17 cellular contexts compared by ENCODE assay signal in the genomic region with DNA sequence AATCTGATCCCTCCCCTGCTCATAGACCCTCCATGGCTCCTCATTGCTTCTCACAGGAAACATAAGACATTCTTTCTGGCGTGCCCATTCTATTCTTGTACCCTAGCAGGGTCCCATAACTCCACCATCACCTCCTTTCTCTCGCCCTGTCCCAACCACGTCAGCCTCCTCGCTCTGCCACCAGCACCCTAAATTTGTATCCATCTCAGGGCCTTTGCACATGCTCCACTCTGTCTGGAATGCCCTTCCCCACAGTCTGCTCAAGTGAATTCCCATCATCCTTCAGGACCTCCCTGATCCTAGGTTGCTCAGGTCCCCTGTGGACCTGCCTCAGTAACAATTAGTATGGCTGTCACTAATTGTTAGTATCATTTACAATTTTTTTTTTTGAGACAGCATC. TPM values are rescaled to one million over a fixed set of nuclear protein-coding genes. Genes with fewer than 3 reads are reported as not detected.
DNase-seq lines count a peak whose midpoint lies in the region; ATAC-seq, FAIRE-seq and TF ChIP-seq lines count a peak whose summit lies in the region.
"Had no signal": no experiment of that assay in that cellular context is flagged by ENCODE, and none has a peak within 500 bp of the region (broad histone marks: within the 10 kb centered on the region; RNA-seq: fewer than 3 reads in every experiment).

No MANE protein-coding gene starts in this region.

- TF ChIP-seq CTCF in HEK293 (tag by site-specific recombination; IDR thresholded peaks at IDR 0.05) (no peak), bronchial epithelial cell (IDR thresholded peaks at IDR 0.05; ENCODE audit: insufficient read depth, low read length, severe bottlenecking) (no peak), WERI-Rb-1 (IDR thresholded peaks at IDR 0.05; ENCODE audit: low read depth, low read length) (no peak), glutamatergic neuron (IDR thresholded peaks at IDR 0.05; ENCODE audit: partially characterized antibody, unreplicated experiment) (no peak)
- TF ChIP-seq CTCF in CD8-positive, alpha-beta T cell (IDR thresholded peaks at IDR 0.05), result no peak

- ATAC-seq in activated CD4-positive, alpha-beta T cell treated with anti-CD3 and anti-CD28 coated beads for 36 hours, result no peak
- no peak for ATAC-seq in naive thymus-derived CD8-positive, alpha-beta T cell
- ATAC-seq in CD8-positive, alpha-beta T cell, result no peak

- H3K4me1 ChIP-seq in HEK293 (ENCODE audit: control insufficient read depth, insufficient read depth, low read length), result no peaks in the 10 kb centered on the region
- H3K4me1 ChIP-seq in CD8-positive, alpha-beta T cell (ENCODE audit: insufficient read depth, low read length), result peaks cover 33% of the 10 kb centered on the region

- FAIRE-seq in bronchial epithelial cell (lab: Jason Lieb, UNC), result peak; percentile 64

- H3K36me3 ChIP-seq in HEK293 (ENCODE audit: control insufficient read depth in 2 of 2, insufficient read depth in 1 of 2, low read length in 2 of 2) (no peaks in the 10 kb centered on the region), bronchial epithelial cell (ENCODE audit: control insufficient read depth, insufficient read depth, low read length) (no peaks in the 10 kb centered on the region), WERI-Rb-1 (no peaks in the 10 kb centered on the region)
- no peaks in the 10 kb centered on the region for H3K36me3 ChIP-seq in CD8-positive, alpha-beta T cell (ENCODE audit: insufficient read depth, low read length)
- H3K36me3 ChIP-seq: BLaER1 had no signal

- intact Hi-C loops in activated CD4-positive, alpha-beta T cell treated with anti-CD3 and anti-CD28 coated beads, Interleukin-2, amount 10 ng/mL, durations not matched to agents 24 days and 14 days (cut with micrococcal nuclease), result no loop called here
- intact Hi-C loops in activated CD4-positive, alpha-beta T cell treated with anti-CD3 and anti-CD28 coated beads for 36 hours (cut with DNase I, micrococcal nuclease), result loop anchor here in 1 of 2 experiments (5.0 kb wide), 1 partner anchor 37 kb away; no protein-coding TSS in a partner anchor
- intact Hi-C loops in CD8-positive, alpha-beta T cell (cut with DNase I, micrococcal nuclease), result no loop called here

- H3K27me3 ChIP-seq in bronchial epithelial cell (ENCODE audit: control insufficient read depth, insufficient read depth, low read length) (no peaks in the 10 kb centered on the region), WERI-Rb-1 (ENCODE audit: insufficient read depth, low read depth, severe bottlenecking) (no peaks in the 10 kb centered on the region)
- no peaks in the 10 kb centered on the region for H3K27me3 ChIP-seq in CD8-positive, alpha-beta T cell (ENCODE audit: insufficient read depth, low read length)

- H3K4me3 ChIP-seq in HEK293 (ENCODE audit: low read depth, low read length) (no peak overlapping the region), bronchial epithelial cell (ENCODE audit: low read depth, low read length) (no peak overlapping the region), WERI-Rb-1 (ENCODE audit: low read depth, low read length) (no peak overlapping the region)
- H3K4me3 ChIP-seq in CD8-positive, alpha-beta T cell (ENCODE audit: low read depth, low read length), result no peak overlapping the region
- H3K4me3 ChIP-seq: BLaER1, GM23248 had no signal

- H3K4me1 Mint-ChIP-seq in activated CD4-positive, alpha-beta T cell treated with anti-CD3 and anti-CD28 coated beads, Interleukin-2, amount 10 ng/mL, durations not matched to agents 24 days and 14 days, result peaks cover 15% of the 10 kb centered on the region
- H3K4me1 Mint-ChIP-seq in activated CD4-positive, alpha-beta T cell treated with anti-CD3 and anti-CD28 coated beads for 36 hours, result peaks cover 35% of the 10 kb centered on the region
- peaks cover 23 to 57% (median 46%) of the 10 kb centered on the region in 4 donors for H3K4me1 Mint-ChIP-seq in naive thymus-derived CD8-positive, alpha-beta T cell
- H3K4me1 Mint-ChIP-seq in glutamatergic neuron (ENCODE audit: low read depth, unreplicated experiment), result no peaks in the 10 kb centered on the region
- H3K4me1 Mint-ChIP-seq in CD8-positive, alpha-beta T cell (ENCODE audit: low read depth), result peaks cover 30% of the 10 kb centered on the region
- H3K4me1 Mint-ChIP-seq: H9 had no signal

- peaks cover 8% of the 10 kb centered on the region for H3K27me3 Mint-ChIP-seq in activated CD4-positive, alpha-beta T cell treated with anti-CD3 and anti-CD28 coated beads, Interleukin-2, amount 10 ng/mL, durations not matched to agents 24 days and 14 days
- H3K27me3 Mint-ChIP-seq in activated CD4-positive, alpha-beta T cell treated with anti-CD3 and anti-CD28 coated beads for 36 hours, result no peaks in the 10 kb centered on the region
- H3K27me3 Mint-ChIP-seq in naive thymus-derived CD8-positive, alpha-beta T cell, result no peaks in the 10 kb centered on the region
- H3K27me3 Mint-ChIP-seq in glutamatergic neuron (ENCODE audit: unreplicated experiment), result peaks cover 4% of the 10 kb centered on the region
- H3K27me3 Mint-ChIP-seq in CD8-positive, alpha-beta T cell (ENCODE audit: low read depth), result no peaks in the 10 kb centered on the region

- no peaks in the 10 kb centered on the region for H3K9me3 Mint-ChIP-seq in activated CD4-positive, alpha-beta T cell treated with anti-CD3 and anti-CD28 coated beads, Interleukin-2, amount 10 ng/mL, durations not matched to agents 24 days and 14 days
- no peaks in the 10 kb centered on the region for H3K9me3 Mint-ChIP-seq in activated CD4-positive, alpha-beta T cell treated with anti-CD3 and anti-CD28 coated beads for 36 hours (ENCODE audit: low read depth)
- H3K9me3 Mint-ChIP-seq in naive thymus-derived CD8-positive, alpha-beta T cell, result no peaks in the 10 kb centered on the region
- H3K9me3 Mint-ChIP-seq in glutamatergic neuron (ENCODE audit: unreplicated experiment), result peaks cover 2% of the 10 kb centered on the region
- no peaks in the 10 kb centered on the region for H3K9me3 Mint-ChIP-seq in CD8-positive, alpha-beta T cell
- H3K9me3 Mint-ChIP-seq: H9 had no signal

- peak overlapping the region; percentile 1 for H3K27ac Mint-ChIP-seq in activated CD4-positive, alpha-beta T cell treated with anti-CD3 and anti-CD28 coated beads, Interleukin-2, amount 10 ng/mL, durations not matched to agents 24 days and 14 days
- H3K27ac Mint-ChIP-seq in activated CD4-positive, alpha-beta T cell treated with anti-CD3 and anti-CD28 coated beads for 36 hours, result no peak overlapping the region
- peak overlapping the region in 7 of 10 donors; percentile 17 to 79 (median 62) for H3K27ac Mint-ChIP-seq in naive thymus-derived CD8-positive, alpha-beta T cell
- H3K27ac Mint-ChIP-seq in glutamatergic neuron (ENCODE audit: unreplicated experiment), result no peak overlapping the region
- H3K27ac Mint-ChIP-seq in CD8-positive, alpha-beta T cell, result no peak overlapping the region
- H3K27ac Mint-ChIP-seq: H9 had no signal

- DNase-seq in activated CD4-positive, alpha-beta T cell treated with anti-CD3 and anti-CD28 coated beads, Interleukin-2, amount 10 ng/mL, durations not matched to agents 24 days and 14 days, result no peak
- no peak for DNase-seq in activated CD4-positive, alpha-beta T cell treated with anti-CD3 and anti-CD28 coated beads for 36 hours
- DNase-seq in bronchial epithelial cell (ENCODE audit: low read depth) (no peak), WERI-Rb-1 (no peak), glutamatergic neuron (no peak)
- DNase-seq in naive thymus-derived CD8-positive, alpha-beta T cell, result no peak
- DNase-seq in CD8-positive, alpha-beta T cell, result no peak
- DNase-seq: AML-193, COR-L47, DND-41, GDM1, GM23248, H9 had no signal

- H3K9me3 ChIP-seq in HEK293 (ENCODE audit: control insufficient read depth, insufficient read depth, low read depth, low read length), result no peaks in the 10 kb centered on the region
- H3K9me3 ChIP-seq in WERI-Rb-1 (ENCODE audit: severe bottlenecking), result no peaks in the 10 kb centered on the region
- no peaks in the 10 kb centered on the region for H3K9me3 ChIP-seq in CD8-positive, alpha-beta T cell (ENCODE audit: low read length)
- H3K9me3 ChIP-seq: BLaER1 had no signal

- POLR2A ChIA-PET in activated CD4-positive, alpha-beta T cell treated with anti-CD3 and anti-CD28 coated beads for 36 hours (lab: Charles Lee), result interaction anchor here (0.6 to 0.7 kb wide), 2 partner anchors 8 to 13 kb away, joined by 3 to 5 read pairs; no protein-coding TSS in a partner anchor
- POLR2A ChIA-PET in HEK293 (lab: Yijun Ruan, JAX), result no interaction called here
- POLR2A ChIA-PET in naive thymus-derived CD8-positive, alpha-beta T cell (lab: Charles Lee), result interaction anchor here (0.6 to 3.9 kb wide), 4 partner anchors 40 to 276 kb away, joined by 3 to 21 read pairs (median 4); partner anchors contain the start of gene RPL18A
- POLR2A ChIA-PET in CD8-positive, alpha-beta T cell (lab: Charles Lee), result interaction anchor here (2.1 kb wide), 1 partner anchor 11 kb away, joined by 7 read pairs; the partner anchor contains the start of gene B3GNT3

- H3K4me3 Mint-ChIP-seq in activated CD4-positive, alpha-beta T cell treated with anti-CD3 and anti-CD28 coated beads, Interleukin-2, amount 10 ng/mL, durations not matched to agents 24 days and 14 days, result no peak overlapping the region
- no peak overlapping the region for H3K4me3 Mint-ChIP-seq in activated CD4-positive, alpha-beta T cell treated with anti-CD3 and anti-CD28 coated beads for 36 hours
- H3K4me3 Mint-ChIP-seq in naive thymus-derived CD8-positive, alpha-beta T cell, result peak overlapping the region in 5 of 10 donors; percentile 1 to 72 (median 22)
- H3K4me3 Mint-ChIP-seq in glutamatergic neuron (ENCODE audit: unreplicated experiment), result no peak overlapping the region
- H3K4me3 Mint-ChIP-seq in CD8-positive, alpha-beta T cell, result no peak overlapping the region
- H3K4me3 Mint-ChIP-seq: H9 had no signal

- CTCF ChIA-PET in activated CD4-positive, alpha-beta T cell treated with anti-CD3 and anti-CD28 coated beads for 36 hours (lab: Charles Lee), result interaction anchor here (0.6 to 1.5 kb wide), 3 partner anchors 9 to 113 kb away, joined by 3 to 5 read pairs (median 3); partner anchors contain the start of gene B3GNT3
- CTCF ChIA-PET in HEK293 (lab: Yijun Ruan, JAX), result interaction anchor here (0.6 to 1.0 kb wide), 3 partner anchors 15 to 41 kb away, joined by 3 to 4 read pairs (median 3); no protein-coding TSS in a partner anchor
- CTCF ChIA-PET in CD8-positive, alpha-beta T cell (lab: Charles Lee), result no interaction called here

- no peaks in the 10 kb centered on the region for H3K36me3 Mint-ChIP-seq in activated CD4-positive, alpha-beta T cell treated with anti-CD3 and anti-CD28 coated beads, Interleukin-2, amount 10 ng/mL, durations not matched to agents 24 days and 14 days (ENCODE audit: low read depth)
- no peaks in the 10 kb centered on the region for H3K36me3 Mint-ChIP-seq in activated CD4-positive, alpha-beta T cell treated with anti-CD3 and anti-CD28 coated beads for 36 hours (ENCODE audit: low read depth)
- no peaks in the 10 kb centered on the region for H3K36me3 Mint-ChIP-seq in naive thymus-derived CD8-positive, alpha-beta T cell
- no peaks in the 10 kb centered on the region for H3K36me3 Mint-ChIP-seq in glutamatergic neuron (ENCODE audit: unreplicated experiment)
- no peaks in the 10 kb centered on the region for H3K36me3 Mint-ChIP-seq in CD8-positive, alpha-beta T cell

- H3K27ac ChIP-seq in HEK293 (ENCODE audit: extremely low read depth, low read depth, low read length), result no peak overlapping the region
- no peak overlapping the region for H3K27ac ChIP-seq in WERI-Rb-1
- H3K27ac ChIP-seq in CD8-positive, alpha-beta T cell (ENCODE audit: low read depth, low read length), result no peak overlapping the region
- H3K27ac ChIP-seq: 22Rv1, BLaER1, GM23248, HL-60 had no signal

RNA-seq across cellular contexts. Expression of gene B3GNT3, which starts 10.5 kb away (rescaled TPM):
- not detected in 2 replicates for total RNA-seq in activated CD4-positive, alpha-beta T cell treated with anti-CD3 and anti-CD28 coated beads, Interleukin-2, amount 10 ng/mL, durations not matched to agents 24 days and 14 days
- total RNA-seq in activated CD4-positive, alpha-beta T cell treated with anti-CD3 and anti-CD28 coated beads for 36 hours, result under 1 TPM; 0.75 to 0.95 TPM
- 11.6 and 27.4 TPM in 2 replicates for total RNA-seq in bronchial epithelial cell
- not detected for total RNA-seq in naive thymus-derived CD8-positive, alpha-beta T cell
- under 1 TPM in 2 of 3 donors, not detected in 1; 0.13 to 0.20 TPM for polyA plus RNA-seq in naive thymus-derived CD8-positive, alpha-beta T cell
- not detected for total RNA-seq in glutamatergic neuron (ENCODE audit: unreplicated experiment)
- total RNA-seq in CD8-positive, alpha-beta T cell, result not detected
- total RNA-seq: GM23248 had no signal
- polyA plus RNA-seq: GM23248 had no signal

RNA-seq across cellular contexts. Expression of gene INSL3, which starts 15.9 kb away (rescaled TPM):
- 5.9 and 8.7 TPM in 2 replicates for total RNA-seq in activated CD4-positive, alpha-beta T cell treated with anti-CD3 and anti-CD28 coated beads, Interleukin-2, amount 10 ng/mL, durations not matched to agents 24 days and 14 days
- 1 to 10 TPM; 6.9 to 9.7 TPM for total RNA-seq in activated CD4-positive, alpha-beta T cell treated with anti-CD3 and anti-CD28 coated beads for 36 hours
- not detected in 2 replicates for total RNA-seq in bronchial epithelial cell
- 1 to 10 TPM; 2.7 to 3.6 TPM for total RNA-seq in naive thymus-derived CD8-positive, alpha-beta T cell
- 1 to 10 TPM in 2 of 3 donors, under 1 TPM in 1; 0.97 to 3.0 (median 1.9) TPM for polyA plus RNA-seq in naive thymus-derived CD8-positive, alpha-beta T cell
- not detected for total RNA-seq in glutamatergic neuron (ENCODE audit: unreplicated experiment)
- 1 to 10 TPM; 6.1 to 7.6 TPM for total RNA-seq in CD8-positive, alpha-beta T cell
- total RNA-seq: GM23248 had no signal
- polyA plus RNA-seq: GM23248 had no signal

RNA-seq across cellular contexts. Expression of gene JAK3, which starts 42.4 kb away (rescaled TPM):
- total RNA-seq in activated CD4-positive, alpha-beta T cell treated with anti-CD3 and anti-CD28 coated beads, Interleukin-2, amount 10 ng/mL, durations not matched to agents 24 days and 14 days, result 226 and 239 TPM in 2 replicates
- 100 to 1,000 TPM; 174 to 180 TPM for total RNA-seq in activated CD4-positive, alpha-beta T cell treated with anti-CD3 and anti-CD28 coated beads for 36 hours
- 0.26 TPM in 2 replicates for total RNA-seq in bronchial epithelial cell
- 100 to 1,000 TPM; 120 to 122 TPM for total RNA-seq in naive thymus-derived CD8-positive, alpha-beta T cell
- polyA plus RNA-seq in naive thymus-derived CD8-positive, alpha-beta T cell, result 100 to 1,000 TPM in 2 of 3 donors, 10 to 100 TPM in 1; 78.7 to 122 (median 109) TPM
- total RNA-seq in glutamatergic neuron (ENCODE audit: unreplicated experiment), result 1.3 TPM
- total RNA-seq in CD8-positive, alpha-beta T cell, result 100 to 1,000 TPM; 113 to 119 TPM

RNA-seq across cellular contexts. Expression of gene FCHO1, which starts 54.1 kb away (rescaled TPM):
- 91.9 and 96.2 TPM in 2 replicates for total RNA-seq in activated CD4-positive, alpha-beta T cell treated with anti-CD3 and anti-CD28 coated beads, Interleukin-2, amount 10 ng/mL, durations not matched to agents 24 days and 14 days
- total RNA-seq in activated CD4-positive, alpha-beta T cell treated with anti-CD3 and anti-CD28 coated beads for 36 hours, result 10 to 100 TPM; 50.5 to 51.8 TPM
- 0.26 and 0.90 TPM in 2 replicates for total RNA-seq in bronchial epithelial cell
- 10 to 100 TPM; 94.1 to 99.7 TPM for total RNA-seq in naive thymus-derived CD8-positive, alpha-beta T cell
- polyA plus RNA-seq in naive thymus-derived CD8-positive, alpha-beta T cell, result 10 to 100 TPM; 11.2 to 31.8 (median 16.4) TPM
- total RNA-seq in glutamatergic neuron (ENCODE audit: unreplicated experiment), result 45.2 TPM
- total RNA-seq in CD8-positive, alpha-beta T cell, result 10 to 100 TPM; 36.7 to 38.4 TPM

RNA-seq across cellular contexts. Expression of gene RPL18A, which starts 54.3 kb away (rescaled TPM):
- 2,698 and 2,718 TPM in 2 replicates for total RNA-seq in activated CD4-positive, alpha-beta T cell treated with anti-CD3 and anti-CD28 coated beads, Interleukin-2, amount 10 ng/mL, durations not matched to agents 24 days and 14 days
- total RNA-seq in activated CD4-positive, alpha-beta T cell treated with anti-CD3 and anti-CD28 coated beads for 36 hours, result 1,000 to 10,000 TPM; 3,109 to 3,329 TPM
- total RNA-seq in bronchial epithelial cell (1,530 and 1,590 TPM in 2 replicates), glutamatergic neuron (ENCODE audit: unreplicated experiment) (1,135 TPM)
- total RNA-seq in naive thymus-derived CD8-positive, alpha-beta T cell, result 1,000 to 10,000 TPM; 2,924 to 2,989 TPM
- 1,000 to 10,000 TPM; 3,790 to 4,859 (median 4,546) TPM for polyA plus RNA-seq in naive thymus-derived CD8-positive, alpha-beta T cell
- total RNA-seq in CD8-positive, alpha-beta T cell, result 1,000 to 10,000 TPM; 3,915 to 3,952 TPM

Comparison
In these comparisons a context has a peak if more than half of its experiments do, and no peak if none do; other contexts are left out.
1. H3K27ac Mint-ChIP-seq: peak in activated CD4-positive, alpha-beta T cell treated with anti-CD3 and anti-CD28 coated beads, Interleukin-2, amount 10 ng/mL, durations not matched to agents 24 days and 14 days (single experiment) and naive thymus-derived CD8-positive, alpha-beta T cell (7 of 10); none in activated CD4-positive, alpha-beta T cell treated with anti-CD3 and anti-CD28 coated beads for 36 hours (single experiment), glutamatergic neuron (single experiment) and CD8-positive, alpha-beta T cell (single experiment).
2. RNA of gene JAK3, which starts 42.4 kb away (total RNA-seq): 226 to 239 TPM in activated CD4-positive, alpha-beta T cell treated with anti-CD3 and anti-CD28 coated beads, Interleukin-2, amount 10 ng/mL, durations not matched to agents 24 days and 14 days, 174 to 180 TPM in activated CD4-positive, alpha-beta T cell treated with anti-CD3 and anti-CD28 coated beads for 36 hours, 120 to 122 TPM in naive thymus-derived CD8-positive, alpha-beta T cell and 113 to 119 TPM in CD8-positive, alpha-beta T cell; 1.3 TPM in glutamatergic neuron (single experiment) and 0.26 TPM in bronchial epithelial cell; every median in the first group is over 10 times any median in the second.